In the genomic region with DNA sequence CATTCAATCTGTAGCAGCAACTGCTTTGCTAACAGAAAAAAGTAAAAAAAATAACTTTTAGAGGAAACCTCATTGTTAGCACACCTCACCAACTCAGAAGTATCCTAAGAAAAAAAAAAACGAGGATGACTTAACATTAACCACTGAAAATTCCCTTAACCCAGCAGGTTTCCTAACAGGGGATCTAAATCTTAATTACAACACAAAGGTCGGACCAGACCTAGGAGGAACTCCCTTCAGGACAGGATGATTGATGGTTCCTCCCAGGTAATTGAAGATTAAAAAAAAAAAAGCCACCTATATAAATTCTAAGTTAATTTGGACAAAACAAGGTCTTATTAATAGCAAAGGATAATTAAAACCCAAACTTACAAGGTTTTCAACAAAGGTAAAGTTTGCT, we compare ENCODE assay signal across 2 cellular contexts. TPM values are rescaled to one million over a fixed set of nuclear protein-coding genes. Genes with fewer than 3 reads are reported as not detected.
"Had no signal": no experiment of that assay in that cellular context is flagged by ENCODE, and none has a peak within 500 bp of the region (broad histone marks: within the 10 kb centered on the region; RNA-seq: fewer than 3 reads in every experiment).

No MANE protein-coding gene starts in this region.

RNA-seq across cellular contexts. Expression of a gene that starts 12.9 kb away (rescaled TPM):
- total RNA-seq: HepG2, HFFc6 had no signal
- polyA plus RNA-seq: HepG2 had no signal
